1 cellular context compared by ENCODE assay signal in the genomic region with DNA sequence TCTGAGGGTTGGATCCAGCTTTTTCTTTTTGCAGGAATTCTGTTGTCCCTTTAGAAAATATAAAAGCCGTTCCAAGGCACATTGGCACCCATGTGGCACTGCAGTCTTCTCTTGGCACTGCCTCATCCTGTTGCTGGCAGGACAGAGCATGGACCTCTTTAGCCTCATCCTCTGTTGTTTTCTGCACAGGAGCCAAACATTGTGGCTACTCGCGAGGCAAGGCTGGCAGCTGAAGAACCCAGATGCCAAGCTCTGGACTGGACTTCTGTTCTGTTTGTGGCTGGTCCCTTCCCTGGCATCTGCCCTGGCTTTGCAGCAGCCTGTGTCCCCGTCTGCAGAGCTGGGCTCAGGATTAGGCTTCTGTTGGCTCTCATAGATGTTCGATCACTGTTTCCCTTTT.
TF ChIP-seq lines count a peak whose summit lies in the region.

No MANE protein-coding gene starts in this region.

TF ChIP-seq in WTC11, 78 proteins besides CTCF, POLR2A, EP300 and RAD21 (continued from another document):
- TF ChIP-seq, protein P1, sequence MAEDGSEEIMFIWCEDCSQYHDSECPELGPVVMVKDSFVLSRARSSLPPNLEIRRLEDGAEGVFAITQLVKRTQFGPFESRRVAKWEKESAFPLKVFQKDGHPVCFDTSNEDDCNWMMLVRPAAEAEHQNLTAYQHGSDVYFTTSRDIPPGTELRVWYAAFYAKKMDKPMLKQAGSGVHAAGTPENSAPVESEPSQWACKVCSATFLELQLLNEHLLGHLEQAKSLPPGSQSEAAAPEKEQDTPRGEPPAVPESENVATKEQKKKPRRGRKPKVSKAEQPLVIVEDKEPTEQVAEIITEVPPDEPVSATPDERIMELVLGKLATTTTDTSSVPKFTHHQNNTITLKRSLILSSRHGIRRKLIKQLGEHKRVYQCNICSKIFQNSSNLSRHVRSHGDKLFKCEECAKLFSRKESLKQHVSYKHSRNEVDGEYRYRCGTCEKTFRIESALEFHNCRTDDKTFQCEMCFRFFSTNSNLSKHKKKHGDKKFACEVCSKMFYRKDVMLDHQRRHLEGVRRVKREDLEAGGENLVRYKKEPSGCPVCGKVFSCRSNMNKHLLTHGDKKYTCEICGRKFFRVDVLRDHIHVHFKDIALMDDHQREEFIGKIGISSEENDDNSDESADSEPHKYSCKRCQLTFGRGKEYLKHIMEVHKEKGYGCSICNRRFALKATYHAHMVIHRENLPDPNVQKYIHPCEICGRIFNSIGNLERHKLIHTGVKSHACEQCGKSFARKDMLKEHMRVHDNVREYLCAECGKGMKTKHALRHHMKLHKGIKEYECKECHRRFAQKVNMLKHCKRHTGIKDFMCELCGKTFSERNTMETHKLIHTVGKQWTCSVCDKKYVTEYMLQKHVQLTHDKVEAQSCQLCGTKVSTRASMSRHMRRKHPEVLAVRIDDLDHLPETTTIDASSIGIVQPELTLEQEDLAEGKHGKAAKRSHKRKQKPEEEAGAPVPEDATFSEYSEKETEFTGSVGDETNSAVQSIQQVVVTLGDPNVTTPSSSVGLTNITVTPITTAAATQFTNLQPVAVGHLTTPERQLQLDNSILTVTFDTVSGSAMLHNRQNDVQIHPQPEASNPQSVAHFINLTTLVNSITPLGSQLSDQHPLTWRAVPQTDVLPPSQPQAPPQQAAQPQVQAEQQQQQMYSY (CRISPR knock-in tag; IDR thresholded peaks at IDR 0.05) = no peak
- TF ChIP-seq ZNF263 (CRISPR knock-in tag; IDR thresholded peaks at IDR 0.05; ENCODE audit: low read depth) (no peak), ZNF416 (CRISPR knock-in tag; IDR thresholded peaks at IDR 0.05) (no peak), EMX1 (CRISPR knock-in tag; IDR thresholded peaks at IDR 0.05) (no peak), OVOL2 (CRISPR knock-in tag; IDR thresholded peaks at IDR 0.05; ENCODE audit: borderline replicate concordance) (no peak), ATF1 (CRISPR knock-in tag; IDR thresholded peaks at IDR 0.05) (no peak)
- TF ChIP-seq, protein P2, sequence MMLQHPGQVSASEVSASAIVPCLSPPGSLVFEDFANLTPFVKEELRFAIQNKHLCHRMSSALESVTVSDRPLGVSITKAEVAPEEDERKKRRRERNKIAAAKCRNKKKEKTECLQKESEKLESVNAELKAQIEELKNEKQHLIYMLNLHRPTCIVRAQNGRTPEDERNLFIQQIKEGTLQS (CRISPR knock-in tag; conservative IDR thresholded peaks at IDR 0.05) = no peak
- TF ChIP-seq, protein P3, sequence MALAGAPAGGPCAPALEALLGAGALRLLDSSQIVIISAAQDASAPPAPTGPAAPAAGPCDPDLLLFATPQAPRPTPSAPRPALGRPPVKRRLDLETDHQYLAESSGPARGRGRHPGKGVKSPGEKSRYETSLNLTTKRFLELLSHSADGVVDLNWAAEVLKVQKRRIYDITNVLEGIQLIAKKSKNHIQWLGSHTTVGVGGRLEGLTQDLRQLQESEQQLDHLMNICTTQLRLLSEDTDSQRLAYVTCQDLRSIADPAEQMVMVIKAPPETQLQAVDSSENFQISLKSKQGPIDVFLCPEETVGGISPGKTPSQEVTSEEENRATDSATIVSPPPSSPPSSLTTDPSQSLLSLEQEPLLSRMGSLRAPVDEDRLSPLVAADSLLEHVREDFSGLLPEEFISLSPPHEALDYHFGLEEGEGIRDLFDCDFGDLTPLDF (CRISPR knock-in tag; IDR thresholded peaks at IDR 0.05) = no peak
